Comparison of ENCODE assay signal across 8 cellular contexts in genomic region chr13:114234645-114235421, GRCh38. TPM values are rescaled to one million over a fixed set of nuclear protein-coding genes. Genes with fewer than 3 reads are reported as not detected.
DNase-seq lines count a peak whose midpoint lies in the region; ATAC-seq, FAIRE-seq and TF ChIP-seq lines count a peak whose summit lies in the region.

Gene CDC16, plus strand, starts transcription at chr13:114234897. Its CDS starts 188 bp downstream, at chr13:114235085.

- peak within 1 kb of the TSS; percentile 98 for H3K4me3 Mint-ChIP-seq in astrocyte (ENCODE audit: unreplicated experiment)

- peaks cover 11% of the 10 kb centered on the region for H3K4me1 ChIP-seq in astrocyte (ENCODE audit: insufficient read depth, low read length)
- no peaks in the 10 kb centered on the region for H3K4me1 ChIP-seq in aorta (ENCODE audit: control insufficient read depth in 1 of 2, insufficient read depth in 2 of 2, low read length in 2 of 2)

- peak within 1 kb of the TSS; percentile 78 for H3K9ac ChIP-seq in astrocyte (ENCODE audit: low read length)

- peak; percentile 69 for TF ChIP-seq POLR2A in GM18505 (IDR thresholded peaks at IDR 0.05; ENCODE audit: borderline replicate concordance, extremely low read depth, insufficient read depth, insufficient read length)

- WGBS in aorta, 2 donors, result 1% methylated on average over 50 to 76 of the region's 76 CpGs

- H2AFZ ChIP-seq in astrocyte (ENCODE audit: low read depth, low read length), result peak within 1 kb of the TSS; percentile 77

- H3K9me3 ChIP-seq in astrocyte (ENCODE audit: insufficient read depth, low read depth, low read length) (no peaks in the 10 kb centered on the region), aorta (ENCODE audit: control insufficient read depth, low read length) (no peaks in the 10 kb centered on the region)

- H3K27ac Mint-ChIP-seq in astrocyte (ENCODE audit: unreplicated experiment), result peak within 1 kb of the TSS; percentile 83

- FAIRE-seq in astrocyte (lab: Jason Lieb, UNC), result no peak

- TF ChIP-seq CTCF in astrocyte (IDR thresholded peaks at IDR 0.05; ENCODE audit: insufficient read depth, low read depth, low read length), result no peak

- H3K27me3 Mint-ChIP-seq in astrocyte (ENCODE audit: low read depth, unreplicated experiment), result no peaks in the 10 kb centered on the region

- peaks cover 7% of the 10 kb centered on the region for H3K36me3 Mint-ChIP-seq in astrocyte (ENCODE audit: low read depth, unreplicated experiment)

- intact Hi-C loops in aorta (cut with DNase I), result no loop called here

- H3K27me3 ChIP-seq in astrocyte (ENCODE audit: insufficient read depth, low read length) (peaks cover 3% of the 10 kb centered on the region), aorta (ENCODE audit: control insufficient read depth in 1 of 2, insufficient read depth in 2 of 2, low read length in 1 of 2) (no peaks in the 10 kb centered on the region)

- H3K9me3 Mint-ChIP-seq in astrocyte (ENCODE audit: unreplicated experiment), result no peaks in the 10 kb centered on the region

- ATAC-seq in GM18505 (IDR thresholded peaks at IDR 0.05; ENCODE audit: unreplicated experiment) (peak; percentile 81), HG02943 (IDR thresholded peaks at IDR 0.05; ENCODE audit: low read depth, unreplicated experiment) (peak; percentile 77), aorta (ENCODE audit: low FRiP score) (peak; percentile 97)

- peaks cover 16% of the 10 kb centered on the region for H3K4me1 Mint-ChIP-seq in astrocyte (ENCODE audit: low read depth, unreplicated experiment)

- peak within 1 kb of the TSS; percentile 67 for H3K27ac ChIP-seq in astrocyte (ENCODE audit: low read depth, low read length)
- H3K27ac ChIP-seq in aorta (ENCODE audit: low read depth in 1 of 2, low read length in 2 of 2), result peak within 1 kb of the TSS in 1 of 2 donors; percentile 47

- peak within 1 kb of the TSS; percentile 92 for H3K4me3 ChIP-seq in astrocyte (ENCODE audit: insufficient read depth, low read depth, low read length)
- H3K4me3 ChIP-seq in aorta (ENCODE audit: low read length in 2 of 2), result peak within 1 kb of the TSS; percentile 83 to 91

- H4K20me1 ChIP-seq in astrocyte (ENCODE audit: insufficient read depth, low read length), result peaks cover 21% of the 10 kb centered on the region

- peak within 1 kb of the TSS; percentile 86 for H3K4me2 ChIP-seq in astrocyte (ENCODE audit: low read length)

- DNase-seq in NCI-H187 treated with DMSO at 0.1 percent for 48 hours (lab: John Stamatoyannopoulos, UW) (peak; percentile 83), T-helper 22 cell (ENCODE audit: low read depth) (peak; percentile 53), astrocyte (ENCODE audit: low read depth) (peak; percentile 79), hepatic stellate cell (ENCODE audit: low spot score) (peak; percentile 95), renal cortical epithelial cell (ENCODE audit: low read depth) (peak; percentile 72), aorta (peak; percentile 95 to 96)

- peaks cover 29% of the 10 kb centered on the region for H3K36me3 ChIP-seq in astrocyte (ENCODE audit: insufficient read depth, low read length)
- H3K36me3 ChIP-seq in aorta (ENCODE audit: control insufficient read depth in 1 of 2, insufficient read depth in 2 of 2, low read length in 1 of 2), result peaks cover 0 to 6% of the 10 kb centered on the region in 2 donors

- peaks cover 26% of the 10 kb centered on the region for H3K79me2 ChIP-seq in astrocyte (ENCODE audit: insufficient read depth, low read length)

RNA-seq across cellular contexts. Expression of gene CDC16, which starts in this region (rescaled TPM):
- total RNA-seq in astrocyte (77.0 and 81.0 TPM in 2 replicates), renal cortical epithelial cell (47.6 and 118 TPM in 2 replicates), aorta (10 to 100 TPM; 47.5 to 65.2 TPM)
- 10 to 100 TPM; 31.1 to 86.9 TPM for polyA plus RNA-seq in aorta
